Comparison of ENCODE assay signal across 8 cellular contexts in the genomic region with DNA sequence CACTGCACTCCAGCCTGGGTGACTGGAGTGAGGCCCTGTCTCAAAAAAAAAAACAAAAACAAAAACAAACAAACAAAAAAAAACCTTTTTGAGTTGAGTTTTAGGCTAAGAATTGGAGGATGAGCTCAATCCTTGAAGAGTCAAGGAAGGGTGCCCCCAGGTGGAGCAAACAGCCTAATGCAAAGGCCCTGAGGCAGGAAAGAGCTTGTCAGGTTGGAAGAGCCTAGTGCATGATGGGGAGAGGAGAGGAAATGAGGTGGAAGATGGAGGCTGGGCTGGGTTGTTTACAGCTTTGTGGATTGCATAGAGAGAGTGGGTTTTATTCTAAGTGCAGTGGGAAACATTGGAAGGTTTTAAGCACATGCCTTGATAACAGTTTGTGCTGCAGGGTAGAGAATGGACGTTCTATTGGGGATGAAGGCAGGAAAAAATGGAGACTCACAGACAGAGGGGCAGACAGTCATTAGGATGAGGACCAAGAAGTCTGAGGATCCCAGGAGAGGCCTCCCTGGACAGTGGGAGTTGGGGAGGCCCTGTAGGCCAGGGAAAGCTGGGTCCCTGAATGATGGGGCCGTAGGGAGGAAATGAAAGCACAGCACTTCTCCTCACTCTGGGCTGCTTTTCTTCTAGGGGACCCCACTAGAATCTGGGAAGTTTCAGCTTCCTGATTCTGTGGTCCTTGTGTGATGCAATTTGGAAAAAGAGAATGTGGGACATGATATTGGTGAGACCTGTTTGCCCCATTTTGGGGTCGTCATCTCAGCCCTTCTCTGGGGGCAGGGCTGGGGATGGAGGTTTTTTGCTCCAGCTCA. TPM values are rescaled to one million over a fixed set of nuclear protein-coding genes. Genes with fewer than 3 reads are reported as not detected.
DNase-seq lines count a peak whose midpoint lies in the region; ATAC-seq lines count a peak whose summit lies in the region.

No MANE protein-coding gene starts in this region.

- H4K8ac ChIP-seq in neuronal stem cell (ENCODE audit: low read depth, low read length): no peak overlapping the region

- peak overlapping the region; percentile 81 to 90 (median 84) for H3K27ac Mint-ChIP-seq in IgD-negative memory B cell
- H3K27ac Mint-ChIP-seq in activated naive CD8-positive, alpha-beta T cell treated with anti-CD3 and anti-CD28 coated beads, Interleukin-2, amount 50 U/mL, for 24 hours: no peak overlapping the region

- H4K91ac ChIP-seq in neuronal stem cell (ENCODE audit: low read depth, low read length, poor library complexity): no peak overlapping the region

- H3K4me1 Mint-ChIP-seq in IgD-negative memory B cell: peaks cover 27 to 30% (median 29%) of the 10 kb centered on the region in 3 donors
- H3K4me1 Mint-ChIP-seq in activated naive CD8-positive, alpha-beta T cell treated with anti-CD3 and anti-CD28 coated beads, Interleukin-2, amount 50 U/mL, for 24 hours: peaks cover 23% of the 10 kb centered on the region

- no peak overlapping the region for H2BK15ac ChIP-seq in neuronal stem cell (ENCODE audit: low read length)

- no peak overlapping the region for H2AFZ ChIP-seq in neuronal stem cell (ENCODE audit: low read length)

- peak overlapping the region; percentile 7 for H2AK5ac ChIP-seq in neuronal stem cell (ENCODE audit: low read depth, low read length)

- H3K36me3 Mint-ChIP-seq in IgD-negative memory B cell: peaks cover 2% of the 10 kb centered on the region
- H3K36me3 Mint-ChIP-seq in activated naive CD8-positive, alpha-beta T cell treated with anti-CD3 and anti-CD28 coated beads, Interleukin-2, amount 50 U/mL, for 24 hours (ENCODE audit: low read depth): peaks cover 2% of the 10 kb centered on the region

- WGBS in neuronal stem cell (ENCODE audit: extremely low coverage in 2 of 2, insufficient read length in 2 of 2, insufficient replicate concordance in 1 of 2), 2 donors: no CpG with 5 or more reads among the region's 3 CpGs

- H3K9me3 Mint-ChIP-seq in IgD-negative memory B cell: no peaks in the 10 kb centered on the region
- no peaks in the 10 kb centered on the region for H3K9me3 Mint-ChIP-seq in activated naive CD8-positive, alpha-beta T cell treated with anti-CD3 and anti-CD28 coated beads, Interleukin-2, amount 50 U/mL, for 24 hours

- no peak overlapping the region for H3K4me2 ChIP-seq in neuronal stem cell (ENCODE audit: insufficient read depth, low read length, poor library complexity, severe bottlenecking)

- peak; percentile 6 for DNase-seq in NCI-H510A treated with DMSO at 0.1 percent for 48 hours (lab: John Stamatoyannopoulos, UW)
- DNase-seq in NCI-H510A (lab: John Stamatoyannopoulos, UW): no peak
- DNase-seq in activated naive CD8-positive, alpha-beta T cell treated with anti-CD3 and anti-CD28 coated beads, Interleukin-2, amount 50 U/mL, for 24 hours: peak; percentile 29
- DNase-seq in neuronal stem cell (ENCODE audit: low spot score): no peak

- H3K4ac ChIP-seq in neuronal stem cell (ENCODE audit: low read length): no peak overlapping the region

- H3K79me1 ChIP-seq in neuronal stem cell (ENCODE audit: low read depth, low read length): no peaks in the 10 kb centered on the region

- no peak overlapping the region for H3K4me3 ChIP-seq in neuronal stem cell (ENCODE audit: low read length in 2 of 2)

- H3K36me3 ChIP-seq in neuronal stem cell (replicated peaks in 1 of 2; ENCODE audit: control insufficient read depth in 2 of 2, insufficient read depth in 2 of 2, low read length in 2 of 2): peaks cover 9 to 20% of the 10 kb centered on the region in 2 donors

- peaks cover 11 to 18% (median 14%) of the 10 kb centered on the region in 3 experiments for H3K27me3 ChIP-seq in neuronal stem cell (ENCODE audit: control insufficient read depth in 3 of 3, insufficient read depth in 3 of 3, low read depth in 1 of 3, low read length in 3 of 3)

- H3K4me3 Mint-ChIP-seq in IgD-negative memory B cell: peak overlapping the region; percentile 70 to 91 (median 84)
- H3K4me3 Mint-ChIP-seq in activated naive CD8-positive, alpha-beta T cell treated with anti-CD3 and anti-CD28 coated beads, Interleukin-2, amount 50 U/mL, for 24 hours: peak overlapping the region; percentile 11

- no peak overlapping the region for H3K23ac ChIP-seq in neuronal stem cell (ENCODE audit: low read depth, low read length, poor library complexity)

- H2BK5ac ChIP-seq in neuronal stem cell (ENCODE audit: low read length): no peak overlapping the region

- no peak overlapping the region for H2BK120ac ChIP-seq in neuronal stem cell (ENCODE audit: low read depth, low read length)

- H3K27me3 Mint-ChIP-seq in IgD-negative memory B cell: no peaks in the 10 kb centered on the region
- peaks cover 3% of the 10 kb centered on the region for H3K27me3 Mint-ChIP-seq in activated naive CD8-positive, alpha-beta T cell treated with anti-CD3 and anti-CD28 coated beads, Interleukin-2, amount 50 U/mL, for 24 hours

- ATAC-seq in activated naive CD8-positive, alpha-beta T cell treated with anti-CD3 and anti-CD28 coated beads, Interleukin-2, amount 50 U/mL, for 24 hours: no peak
- ATAC-seq in HG02798 (IDR thresholded peaks at IDR 0.05; ENCODE audit: poor library complexity, unreplicated experiment) (no peak), GM19328 (IDR thresholded peaks at IDR 0.05; ENCODE audit: unreplicated experiment) (no peak), GM18498 (IDR thresholded peaks at IDR 0.05; ENCODE audit: unreplicated experiment) (no peak)

- H3K14ac ChIP-seq in neuronal stem cell (ENCODE audit: low read length): no peak overlapping the region

- peaks cover 0 to 2% of the 10 kb centered on the region in 2 donors for H3K9me3 ChIP-seq in neuronal stem cell (replicated peaks in 1 of 2; ENCODE audit: control insufficient read depth in 2 of 2, insufficient read depth in 1 of 2, low read depth in 1 of 2, low read length in 2 of 2)

- H2BK12ac ChIP-seq in neuronal stem cell (ENCODE audit: low read length): no peak overlapping the region

- no peak overlapping the region for H3K9ac ChIP-seq in neuronal stem cell (ENCODE audit: low read depth, low read length, poor library complexity)

- no peak overlapping the region for H3K27ac ChIP-seq in neuronal stem cell (replicated peaks; ENCODE audit: low read length)

- H3K4me1 ChIP-seq in neuronal stem cell (ENCODE audit: control insufficient read depth in 2 of 2, insufficient read depth in 1 of 2, low read depth in 1 of 2, low read length in 2 of 2): peaks cover 4 to 19% of the 10 kb centered on the region in 2 donors

- no peak overlapping the region for H3K18ac ChIP-seq in neuronal stem cell (ENCODE audit: low read length)

RNA-seq across cellular contexts. Expression of gene SNX22, which starts 1.9 kb away (rescaled TPM):
- 55.3 TPM for polyA plus RNA-seq in IgD-negative memory B cell
- polyA plus RNA-seq in neuronal stem cell (2013, experiment 1 of 2): 3.1 TPM
- polyA plus RNA-seq in neuronal stem cell (2013, experiment 2 of 2): 3.0 TPM

RNA-seq across cellular contexts. Expression of gene PPIB, which starts 13.2 kb away (rescaled TPM):
- polyA plus RNA-seq in IgD-negative memory B cell: 591 TPM
- polyA plus RNA-seq in neuronal stem cell (2013, experiment 1 of 2): 171 TPM
- polyA plus RNA-seq in neuronal stem cell (2013, experiment 2 of 2): 170 TPM

RNA-seq across cellular contexts. Expression of gene SNX1, which starts 53.8 kb away (rescaled TPM):
- polyA plus RNA-seq in IgD-negative memory B cell: 59.6 TPM
- 33.6 TPM for polyA plus RNA-seq in neuronal stem cell (2013, experiment 1 of 2)
- polyA plus RNA-seq in neuronal stem cell (2013, experiment 2 of 2): 39.3 TPM

RNA-seq across cellular contexts. Expression of gene CIAO2A, which starts 56.0 kb away (rescaled TPM):
- 218 TPM for polyA plus RNA-seq in IgD-negative memory B cell
- 138 TPM for polyA plus RNA-seq in neuronal stem cell (2013, experiment 1 of 2)
- polyA plus RNA-seq in neuronal stem cell (2013, experiment 2 of 2): 148 TPM

Comparison
In these comparisons a context has a peak if more than half of its experiments do, and no peak if none do; other contexts are left out.
1. DNase-seq: peak in NCI-H510A treated with DMSO at 0.1 percent for 48 hours (single experiment) and activated naive CD8-positive, alpha-beta T cell treated with anti-CD3 and anti-CD28 coated beads, Interleukin-2, amount 50 U/mL, for 24 hours (single experiment); none in NCI-H510A (single experiment) and neuronal stem cell (single experiment).